21 cellular contexts compared by ENCODE assay signal in the genomic region with DNA sequence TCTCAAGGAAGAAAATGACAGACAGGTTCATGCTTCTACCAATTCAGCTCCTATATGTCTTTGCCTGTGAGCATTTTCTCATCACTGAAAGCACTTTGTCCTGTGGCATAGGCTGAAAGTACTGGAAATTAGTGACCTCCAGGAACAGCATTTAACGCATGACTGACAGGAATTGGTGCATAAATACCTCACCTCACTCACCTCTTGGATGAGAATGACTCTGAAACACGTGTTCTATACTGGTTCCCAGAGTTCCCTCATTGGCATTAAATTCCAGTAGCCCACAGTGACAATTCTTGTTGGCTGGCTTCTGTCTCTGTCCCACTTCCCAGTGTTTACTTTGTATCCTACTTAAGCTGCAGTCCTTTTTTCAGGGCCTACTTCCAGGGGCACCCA.
DNase-seq lines count a peak whose midpoint lies in the region; ATAC-seq, FAIRE-seq and TF ChIP-seq lines count a peak whose summit lies in the region.
"Had no signal": no experiment of that assay in that cellular context is flagged by ENCODE, and none has a peak within 500 bp of the region (broad histone marks: within the 10 kb centered on the region; RNA-seq: fewer than 3 reads in every experiment).

No MANE protein-coding gene starts in this region.

- peak overlapping the region; percentile 67 for H3K4me2 ChIP-seq in endothelial cell of umbilical vein (ENCODE audit: insufficient read depth, low read length)
- H3K4me2 ChIP-seq: PC-9 had no signal

- H3K9me3 Mint-ChIP-seq in activated T-cell treated with anti-CD3 and anti-CD28 coated beads, Interleukin-2, amount 50 U/mL, for 72 hours: peaks cover 2 to 3% of the 10 kb centered on the region in 2 donors

- H4K20me1 ChIP-seq in endothelial cell of umbilical vein (replicated peaks; ENCODE audit: control insufficient read depth, extremely low read depth, insufficient read depth, low read length): no peaks in the 10 kb centered on the region

- WGBS in mesodermal cell (ENCODE audit: insufficient coverage in 2 of 2), 2 experiments: 84 to 93% methylated on average over 2 of the region's 2 CpGs

- POLR2A ChIA-PET in endothelial cell of umbilical vein (lab: Charles Lee): no interaction called here

- CTCF ChIA-PET in endothelial cell of umbilical vein (lab: Charles Lee): interaction anchor here (1.9 kb wide), 2 partner anchors 19 to 91 kb away, joined by 5 to 9 read pairs; no protein-coding TSS in a partner anchor

- dilution Hi-C loops in endothelial cell of umbilical vein (cut with MboI; ENCODE audit: extremely low pct_ligation_motif_present, low sequenced_read_pairs): no loop called here

- no peak for TF ChIP-seq POLR2A in endothelial cell of umbilical vein (IDR thresholded peaks at IDR 0.05; ENCODE audit: low read depth, low read length)

- BruUV-seq in endothelial cell of umbilical vein (replicated peaks; lab: Mats Ljungman, UMichigan): no TSS peak

- H3K27ac ChIP-seq in left ventricle myocardium inferior (replicated peaks) (peak overlapping the region; percentile 74), right atrium auricular region (no peak overlapping the region), endothelial cell of umbilical vein (ENCODE audit: insufficient read depth, low read depth, low read length) (peak overlapping the region; percentile 95), mesodermal cell (ENCODE audit: low read depth, low read length, severe bottlenecking) (peak overlapping the region; percentile 80)
- H3K27ac ChIP-seq: GM23248, PC-9 had no signal

- H3K4me3 ChIP-seq in left ventricle myocardium inferior: no peak overlapping the region
- no peak overlapping the region for H3K4me3 ChIP-seq in right atrium auricular region
- no peak overlapping the region for H3K4me3 ChIP-seq in endothelial cell of umbilical vein (replicated peaks in 1 of 3; ENCODE audit: insufficient read depth in 1 of 3, low read depth in 1 of 3, low read length in 3 of 3)
- H3K4me3 ChIP-seq in mesodermal cell (ENCODE audit: extremely low read depth, insufficient read depth, low read length, poor library complexity, severe bottlenecking): no peak overlapping the region
- H3K4me3 ChIP-seq: GM12878, GM23248, HAP-1, PC-9 had no signal

- H2AFZ ChIP-seq in endothelial cell of umbilical vein (ENCODE audit: low read depth, low read length): peak overlapping the region; percentile 37
- H2AFZ ChIP-seq: GM23248, PC-9 had no signal

- no peaks in the 10 kb centered on the region for H3K9me3 ChIP-seq in left ventricle myocardium inferior (replicated peaks)
- H3K9me3 ChIP-seq in right atrium auricular region: peaks cover 0 to 3% of the 10 kb centered on the region in 2 donors
- no peaks in the 10 kb centered on the region for H3K9me3 ChIP-seq in endothelial cell of umbilical vein (replicated peaks; ENCODE audit: control insufficient read depth, insufficient read depth, low read length)
- no peaks in the 10 kb centered on the region for H3K9me3 ChIP-seq in mesodermal cell (ENCODE audit: control insufficient read depth, low read length)
- H3K9me3 ChIP-seq: HAP-1 had no signal

- H3K9ac ChIP-seq in endothelial cell of umbilical vein (replicated peaks; ENCODE audit: extremely low read depth, insufficient read depth, low read length): no peak overlapping the region
- H3K9ac ChIP-seq: GM23248 had no signal

- no peak for TF ChIP-seq CTCF in left ventricle myocardium inferior (IDR thresholded peaks at IDR 0.05; ENCODE audit: borderline replicate concordance)
- no peak for TF ChIP-seq CTCF in right atrium auricular region (IDR thresholded peaks at IDR 0.05)
- TF ChIP-seq CTCF in endothelial cell of umbilical vein (IDR thresholded peaks at IDR 0.05; ENCODE audit: extremely low read depth in 1 of 2, insufficient read depth in 1 of 2, low read depth in 1 of 2, low read length in 2 of 2): no peak

- DNase-seq in left ventricle myocardium inferior: no peak
- no peak for DNase-seq in right atrium auricular region (ENCODE audit: low spot score)
- DNase-seq in endothelial cell of umbilical vein (ENCODE audit: low read depth, low spot score): no peak
- DNase-seq in activated T-cell treated with anti-CD3 and anti-CD28 coated beads, Interleukin-2, amount 50 U/mL, for 72 hours: no peak
- no peak for DNase-seq in activated CD8-positive, alpha-beta memory T cell treated with anti-CD3 and anti-CD28 coated beads, Interleukin-2, amount 50 U/mL, for 48 hours
- DNase-seq: DND-41, GM23248, MV-4-11, NCI-H1105 treated with DMSO at 0.1 percent for 48 hours, NCI-H2029 treated with DMSO at 0.1 percent for 48 hours, NCI-H226, NCI-H510A treated with DMSO at 0.1 percent for 48 hours, NCI-H748 treated with DMSO at 0.1 percent for 48 hours had no signal

- H3K4me1 ChIP-seq in left ventricle myocardium inferior (peaks cover 10% of the 10 kb centered on the region), right atrium auricular region (peaks cover 0 to 4% of the 10 kb centered on the region in 2 donors), endothelial cell of umbilical vein (ENCODE audit: control insufficient read depth, extremely low read depth, insufficient read depth, low read length) (peaks cover 23% of the 10 kb centered on the region), mesodermal cell (ENCODE audit: control insufficient read depth, insufficient read depth, low read length, poor library complexity, severe bottlenecking) (peaks cover 17% of the 10 kb centered on the region)
- H3K4me1 ChIP-seq: HAP-1 had no signal

- no peaks in the 10 kb centered on the region for H3K4me1 Mint-ChIP-seq in activated T-cell treated with anti-CD3 and anti-CD28 coated beads, Interleukin-2, amount 50 U/mL, for 72 hours (ENCODE audit: low read depth)
- H3K4me1 Mint-ChIP-seq: B cell, CD14-positive monocyte had no signal

- peaks cover 19% of the 10 kb centered on the region for H3K27me3 Mint-ChIP-seq in activated T-cell treated with anti-CD3 and anti-CD28 coated beads, Interleukin-2, amount 50 U/mL, for 72 hours (ENCODE audit: low read depth)

- H3K27ac Mint-ChIP-seq in activated T-cell treated with anti-CD3 and anti-CD28 coated beads, Interleukin-2, amount 50 U/mL, for 72 hours: no peak overlapping the region
- H3K27ac Mint-ChIP-seq: B cell, CD14-positive monocyte had no signal

- no peaks in the 10 kb centered on the region for H3K79me2 ChIP-seq in endothelial cell of umbilical vein (ENCODE audit: control insufficient read depth, insufficient read depth, low read length)

- no peak overlapping the region for H3K4me3 Mint-ChIP-seq in activated T-cell treated with anti-CD3 and anti-CD28 coated beads, Interleukin-2, amount 50 U/mL, for 72 hours
- H3K4me3 Mint-ChIP-seq: B cell, CD14-positive monocyte had no signal

- intact Hi-C loops in left ventricle myocardium inferior (cut with micrococcal nuclease) (no loop called here), endothelial cell of umbilical vein (cut with micrococcal nuclease) (no loop called here)

- no peaks in the 10 kb centered on the region for H3K9me1 ChIP-seq in endothelial cell of umbilical vein (replicated peaks; ENCODE audit: control insufficient read depth, extremely low read depth, insufficient read depth, low read length)

- H3K36me3 ChIP-seq in left ventricle myocardium inferior (no peaks in the 10 kb centered on the region), right atrium auricular region (no peaks in the 10 kb centered on the region), endothelial cell of umbilical vein (ENCODE audit: control insufficient read depth in 2 of 2, extremely low read depth in 1 of 2, insufficient read depth in 2 of 2, low read length in 2 of 2) (no peaks in the 10 kb centered on the region), mesodermal cell (ENCODE audit: control insufficient read depth, insufficient read depth, low read length) (no peaks in the 10 kb centered on the region)
- H3K36me3 ChIP-seq: HAP-1 had no signal

- ATAC-seq in activated T-cell treated with anti-CD3 and anti-CD28 coated beads, Interleukin-2, amount 50 U/mL, for 72 hours (replicated peaks in 1 of 2): no peak
- ATAC-seq in HG03175 (IDR thresholded peaks at IDR 0.05; ENCODE audit: unreplicated experiment): no peak
- ATAC-seq: GM12878 had no signal

- no peak for FAIRE-seq in endothelial cell of umbilical vein (lab: Jason Lieb, UNC)
- FAIRE-seq: A204.1, GM12878 had no signal

- H3K36me3 Mint-ChIP-seq in activated T-cell treated with anti-CD3 and anti-CD28 coated beads, Interleukin-2, amount 50 U/mL, for 72 hours (ENCODE audit: insufficient read depth in 2 of 2): peaks cover 0 to 3% of the 10 kb centered on the region in 2 donors
- H3K36me3 Mint-ChIP-seq: CD14-positive monocyte had no signal

- H3K27me3 ChIP-seq in left ventricle myocardium inferior (ENCODE audit: low read depth) (no peaks in the 10 kb centered on the region), right atrium auricular region (no peaks in the 10 kb centered on the region), endothelial cell of umbilical vein (ENCODE audit: control insufficient read depth in 2 of 2, insufficient read depth in 2 of 2, low read length in 2 of 2) (no peaks in the 10 kb centered on the region)

TF ChIP-seq in endothelial cell of umbilical vein, 7 proteins besides CTCF, POLR2A, EP300 and RAD21:
- TF ChIP-seq POLR2AphosphoS5 (IDR thresholded peaks at IDR 0.05; ENCODE audit: insufficient read depth, low read depth, low read length): no peak
- TF ChIP-seq EZH2 (IDR thresholded peaks at IDR 0.05; ENCODE audit: borderline replicate concordance, low read depth, low read length, severe bottlenecking): no peak
- TF ChIP-seq, protein P1, sequence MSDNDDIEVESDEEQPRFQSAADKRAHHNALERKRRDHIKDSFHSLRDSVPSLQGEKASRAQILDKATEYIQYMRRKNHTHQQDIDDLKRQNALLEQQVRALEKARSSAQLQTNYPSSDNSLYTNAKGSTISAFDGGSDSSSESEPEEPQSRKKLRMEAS (IDR thresholded peaks at IDR 0.05; ENCODE audit: insufficient read depth, insufficient read length): no peak
- TF ChIP-seq JUN (IDR thresholded peaks at IDR 0.05; ENCODE audit: borderline replicate concordance, insufficient read depth, insufficient read length, low read depth): no peak
- TF ChIP-seq GATA2 (IDR thresholded peaks at IDR 0.05; ENCODE audit: insufficient read depth, insufficient read length, low read depth, low read length): no peak
- no peak for TF ChIP-seq MYC (IDR thresholded peaks at IDR 0.05; ENCODE audit: low read depth, low read length)
- no peak for TF ChIP-seq FOS (IDR thresholded peaks at IDR 0.05; ENCODE audit: borderline replicate concordance, insufficient read depth, low read length)

Comparison
In these comparisons a context has a peak if more than half of its experiments do, and no peak if none do; other contexts are left out.
1. H3K27ac ChIP-seq: peak in left ventricle myocardium inferior (single experiment), endothelial cell of umbilical vein (single experiment) and mesodermal cell (single experiment); none in right atrium auricular region (0 of 2).